1 cellular context compared by ENCODE assay signal in the genomic region with DNA sequence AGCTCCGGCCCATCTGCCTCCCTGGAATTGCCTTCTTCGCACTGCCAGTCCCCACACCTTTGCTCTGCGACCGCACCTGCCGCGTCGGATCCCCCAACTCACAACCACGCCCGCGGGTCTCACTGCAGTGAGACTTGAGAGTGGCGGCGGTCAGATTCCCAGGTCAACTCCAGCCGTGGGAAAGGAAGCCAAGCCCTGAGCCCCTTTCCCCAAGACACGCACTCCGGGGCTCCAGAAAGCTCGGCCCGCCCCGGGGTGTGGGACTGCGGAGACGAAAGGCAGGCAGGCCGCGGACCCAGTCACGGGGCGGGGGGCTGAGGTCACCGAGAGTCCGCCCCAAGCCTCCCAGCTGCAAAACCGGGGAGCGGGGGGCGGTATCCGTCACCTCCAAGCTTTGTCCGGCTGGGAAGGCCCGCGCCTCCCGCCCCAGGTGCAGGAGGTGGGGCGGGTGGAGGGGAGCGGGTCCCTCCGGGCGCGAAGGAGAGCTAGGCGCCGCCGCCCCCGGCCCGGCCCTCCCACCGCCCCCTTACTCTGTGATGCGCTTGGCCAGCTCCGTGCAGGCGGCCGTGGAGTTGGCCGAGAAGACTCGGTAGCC.
TF ChIP-seq lines count a peak whose summit lies in the region.

No MANE protein-coding gene starts in this region.

TF ChIP-seq in HepG2, 621 proteins besides CTCF, POLR2A, EP300 and RAD21 (continued from another document and continues in another):
- TF ChIP-seq KMT2B (CRISPR knock-in tag; IDR thresholded peaks at IDR 0.05): no peak
- TF ChIP-seq HMG20B (CRISPR knock-in tag; conservative IDR thresholded peaks at IDR 0.05): no peak
- TF ChIP-seq, protein P1, sequence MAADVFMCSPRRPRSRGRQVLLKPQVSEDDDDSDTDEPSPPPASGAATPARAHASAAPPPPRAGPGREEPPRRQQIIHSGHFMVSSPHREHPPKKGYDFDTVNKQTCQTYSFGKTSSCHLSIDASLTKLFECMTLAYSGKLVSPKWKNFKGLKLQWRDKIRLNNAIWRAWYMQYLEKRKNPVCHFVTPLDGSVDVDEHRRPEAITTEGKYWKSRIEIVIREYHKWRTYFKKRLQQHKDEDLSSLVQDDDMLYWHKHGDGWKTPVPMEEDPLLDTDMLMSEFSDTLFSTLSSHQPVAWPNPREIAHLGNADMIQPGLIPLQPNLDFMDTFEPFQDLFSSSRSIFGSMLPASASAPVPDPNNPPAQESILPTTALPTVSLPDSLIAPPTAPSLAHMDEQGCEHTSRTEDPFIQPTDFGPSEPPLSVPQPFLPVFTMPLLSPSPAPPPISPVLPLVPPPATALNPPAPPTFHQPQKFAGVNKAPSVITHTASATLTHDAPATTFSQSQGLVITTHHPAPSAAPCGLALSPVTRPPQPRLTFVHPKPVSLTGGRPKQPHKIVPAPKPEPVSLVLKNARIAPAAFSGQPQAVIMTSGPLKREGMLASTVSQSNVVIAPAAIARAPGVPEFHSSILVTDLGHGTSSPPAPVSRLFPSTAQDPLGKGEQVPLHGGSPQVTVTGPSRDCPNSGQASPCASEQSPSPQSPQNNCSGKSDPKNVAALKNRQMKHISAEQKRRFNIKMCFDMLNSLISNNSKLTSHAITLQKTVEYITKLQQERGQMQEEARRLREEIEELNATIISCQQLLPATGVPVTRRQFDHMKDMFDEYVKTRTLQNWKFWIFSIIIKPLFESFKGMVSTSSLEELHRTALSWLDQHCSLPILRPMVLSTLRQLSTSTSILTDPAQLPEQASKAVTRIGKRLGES (CRISPR knock-in tag; IDR thresholded peaks at IDR 0.05; ENCODE audit: borderline replicate concordance): no peak
- no peak; the same call in 1 of the 2 replicates for TF ChIP-seq SALL1 (CRISPR knock-in tag; IDR thresholded peaks at IDR 0.05)
- peak; percentile 8; the same call in 1 of the 2 replicates for TF ChIP-seq ZNF761 (CRISPR knock-in tag; conservative IDR thresholded peaks at IDR 0.05)
- TF ChIP-seq SKI (IDR thresholded peaks at IDR 0.05; ENCODE audit: partially characterized antibody): no peak
- 0 out of 2 replicates have a peak, but pooled peaks have one; percentile 59 for TF ChIP-seq ZNF33B (CRISPR knock-in tag; IDR thresholded peaks at IDR 0.05)
- TF ChIP-seq YY1 (IDR thresholded peaks at IDR 0.05; ENCODE audit: insufficient read depth, insufficient replicate concordance, low read depth, low read length): no peak
- TF ChIP-seq GABPB1 (CRISPR knock-in tag; IDR thresholded peaks at IDR 0.05): no peak
- TF ChIP-seq, protein P2, sequence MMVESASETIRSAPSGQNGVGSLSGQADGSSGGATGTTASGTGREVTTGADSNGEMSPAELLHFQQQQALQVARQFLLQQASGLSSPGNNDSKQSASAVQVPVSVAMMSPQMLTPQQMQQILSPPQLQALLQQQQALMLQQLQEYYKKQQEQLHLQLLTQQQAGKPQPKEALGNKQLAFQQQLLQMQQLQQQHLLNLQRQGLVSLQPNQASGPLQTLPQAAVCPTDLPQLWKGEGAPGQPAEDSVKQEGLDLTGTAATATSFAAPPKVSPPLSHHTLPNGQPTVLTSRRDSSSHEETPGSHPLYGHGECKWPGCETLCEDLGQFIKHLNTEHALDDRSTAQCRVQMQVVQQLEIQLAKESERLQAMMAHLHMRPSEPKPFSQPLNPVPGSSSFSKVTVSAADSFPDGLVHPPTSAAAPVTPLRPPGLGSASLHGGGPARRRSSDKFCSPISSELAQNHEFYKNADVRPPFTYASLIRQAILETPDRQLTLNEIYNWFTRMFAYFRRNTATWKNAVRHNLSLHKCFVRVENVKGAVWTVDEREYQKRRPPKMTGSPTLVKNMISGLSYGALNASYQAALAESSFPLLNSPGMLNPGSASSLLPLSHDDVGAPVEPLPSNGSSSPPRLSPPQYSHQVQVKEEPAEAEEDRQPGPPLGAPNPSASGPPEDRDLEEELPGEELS (CRISPR knock-in tag; IDR thresholded peaks at IDR 0.05): no peak
- no peak for TF ChIP-seq FOSL1 (CRISPR knock-in tag; IDR thresholded peaks at IDR 0.05; ENCODE audit: borderline replicate concordance)
- TF ChIP-seq MTA1 (CRISPR knock-in tag; IDR thresholded peaks at IDR 0.05; ENCODE audit: borderline replicate concordance): peak; percentile 33; the same call in 1 of the 2 replicates
- TF ChIP-seq, protein P3, sequence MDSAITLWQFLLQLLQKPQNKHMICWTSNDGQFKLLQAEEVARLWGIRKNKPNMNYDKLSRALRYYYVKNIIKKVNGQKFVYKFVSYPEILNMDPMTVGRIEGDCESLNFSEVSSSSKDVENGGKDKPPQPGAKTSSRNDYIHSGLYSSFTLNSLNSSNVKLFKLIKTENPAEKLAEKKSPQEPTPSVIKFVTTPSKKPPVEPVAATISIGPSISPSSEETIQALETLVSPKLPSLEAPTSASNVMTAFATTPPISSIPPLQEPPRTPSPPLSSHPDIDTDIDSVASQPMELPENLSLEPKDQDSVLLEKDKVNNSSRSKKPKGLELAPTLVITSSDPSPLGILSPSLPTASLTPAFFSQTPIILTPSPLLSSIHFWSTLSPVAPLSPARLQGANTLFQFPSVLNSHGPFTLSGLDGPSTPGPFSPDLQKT (CRISPR knock-in tag; IDR thresholded peaks at IDR 0.05; ENCODE audit: borderline replicate concordance): no peak
- TF ChIP-seq, protein P4, sequence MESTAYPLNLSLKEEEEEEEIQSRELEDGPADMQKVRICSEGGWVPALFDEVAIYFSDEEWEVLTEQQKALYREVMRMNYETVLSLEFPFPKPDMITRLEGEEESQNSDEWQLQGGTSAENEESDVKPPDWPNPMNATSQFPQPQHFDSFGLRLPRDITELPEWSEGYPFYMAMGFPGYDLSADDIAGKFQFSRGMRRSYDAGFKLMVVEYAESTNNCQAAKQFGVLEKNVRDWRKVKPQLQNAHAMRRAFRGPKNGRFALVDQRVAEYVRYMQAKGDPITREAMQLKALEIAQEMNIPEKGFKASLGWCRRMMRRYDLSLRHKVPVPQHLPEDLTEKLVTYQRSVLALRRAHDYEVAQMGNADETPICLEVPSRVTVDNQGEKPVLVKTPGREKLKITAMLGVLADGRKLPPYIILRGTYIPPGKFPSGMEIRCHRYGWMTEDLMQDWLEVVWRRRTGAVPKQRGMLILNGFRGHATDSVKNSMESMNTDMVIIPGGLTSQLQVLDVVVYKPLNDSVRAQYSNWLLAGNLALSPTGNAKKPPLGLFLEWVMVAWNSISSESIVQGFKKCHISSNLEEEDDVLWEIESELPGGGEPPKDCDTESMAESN (CRISPR knock-in tag; conservative IDR thresholded peaks at IDR 0.05): 0 out of 2 replicates have a peak, but pooled peaks have one; percentile 11
- TF ChIP-seq, protein P5, sequence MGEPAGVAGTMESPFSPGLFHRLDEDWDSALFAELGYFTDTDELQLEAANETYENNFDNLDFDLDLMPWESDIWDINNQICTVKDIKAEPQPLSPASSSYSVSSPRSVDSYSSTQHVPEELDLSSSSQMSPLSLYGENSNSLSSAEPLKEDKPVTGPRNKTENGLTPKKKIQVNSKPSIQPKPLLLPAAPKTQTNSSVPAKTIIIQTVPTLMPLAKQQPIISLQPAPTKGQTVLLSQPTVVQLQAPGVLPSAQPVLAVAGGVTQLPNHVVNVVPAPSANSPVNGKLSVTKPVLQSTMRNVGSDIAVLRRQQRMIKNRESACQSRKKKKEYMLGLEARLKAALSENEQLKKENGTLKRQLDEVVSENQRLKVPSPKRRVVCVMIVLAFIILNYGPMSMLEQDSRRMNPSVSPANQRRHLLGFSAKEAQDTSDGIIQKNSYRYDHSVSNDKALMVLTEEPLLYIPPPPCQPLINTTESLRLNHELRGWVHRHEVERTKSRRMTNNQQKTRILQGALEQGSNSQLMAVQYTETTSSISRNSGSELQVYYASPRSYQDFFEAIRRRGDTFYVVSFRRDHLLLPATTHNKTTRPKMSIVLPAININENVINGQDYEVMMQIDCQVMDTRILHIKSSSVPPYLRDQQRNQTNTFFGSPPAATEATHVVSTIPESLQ (CRISPR knock-in tag; conservative IDR thresholded peaks at IDR 0.05): no peak
- TF ChIP-seq, protein P6, sequence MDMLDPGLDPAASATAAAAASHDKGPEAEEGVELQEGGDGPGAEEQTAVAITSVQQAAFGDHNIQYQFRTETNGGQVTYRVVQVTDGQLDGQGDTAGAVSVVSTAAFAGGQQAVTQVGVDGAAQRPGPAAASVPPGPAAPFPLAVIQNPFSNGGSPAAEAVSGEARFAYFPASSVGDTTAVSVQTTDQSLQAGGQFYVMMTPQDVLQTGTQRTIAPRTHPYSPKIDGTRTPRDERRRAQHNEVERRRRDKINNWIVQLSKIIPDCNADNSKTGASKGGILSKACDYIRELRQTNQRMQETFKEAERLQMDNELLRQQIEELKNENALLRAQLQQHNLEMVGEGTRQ (IDR thresholded peaks at IDR 0.05; ENCODE audit: low read depth, low read length): no peak
- TF ChIP-seq, protein P6 (CRISPR knock-in tag; IDR thresholded peaks at IDR 0.05; ENCODE audit: borderline replicate concordance): no peak
- TF ChIP-seq, protein P7, sequence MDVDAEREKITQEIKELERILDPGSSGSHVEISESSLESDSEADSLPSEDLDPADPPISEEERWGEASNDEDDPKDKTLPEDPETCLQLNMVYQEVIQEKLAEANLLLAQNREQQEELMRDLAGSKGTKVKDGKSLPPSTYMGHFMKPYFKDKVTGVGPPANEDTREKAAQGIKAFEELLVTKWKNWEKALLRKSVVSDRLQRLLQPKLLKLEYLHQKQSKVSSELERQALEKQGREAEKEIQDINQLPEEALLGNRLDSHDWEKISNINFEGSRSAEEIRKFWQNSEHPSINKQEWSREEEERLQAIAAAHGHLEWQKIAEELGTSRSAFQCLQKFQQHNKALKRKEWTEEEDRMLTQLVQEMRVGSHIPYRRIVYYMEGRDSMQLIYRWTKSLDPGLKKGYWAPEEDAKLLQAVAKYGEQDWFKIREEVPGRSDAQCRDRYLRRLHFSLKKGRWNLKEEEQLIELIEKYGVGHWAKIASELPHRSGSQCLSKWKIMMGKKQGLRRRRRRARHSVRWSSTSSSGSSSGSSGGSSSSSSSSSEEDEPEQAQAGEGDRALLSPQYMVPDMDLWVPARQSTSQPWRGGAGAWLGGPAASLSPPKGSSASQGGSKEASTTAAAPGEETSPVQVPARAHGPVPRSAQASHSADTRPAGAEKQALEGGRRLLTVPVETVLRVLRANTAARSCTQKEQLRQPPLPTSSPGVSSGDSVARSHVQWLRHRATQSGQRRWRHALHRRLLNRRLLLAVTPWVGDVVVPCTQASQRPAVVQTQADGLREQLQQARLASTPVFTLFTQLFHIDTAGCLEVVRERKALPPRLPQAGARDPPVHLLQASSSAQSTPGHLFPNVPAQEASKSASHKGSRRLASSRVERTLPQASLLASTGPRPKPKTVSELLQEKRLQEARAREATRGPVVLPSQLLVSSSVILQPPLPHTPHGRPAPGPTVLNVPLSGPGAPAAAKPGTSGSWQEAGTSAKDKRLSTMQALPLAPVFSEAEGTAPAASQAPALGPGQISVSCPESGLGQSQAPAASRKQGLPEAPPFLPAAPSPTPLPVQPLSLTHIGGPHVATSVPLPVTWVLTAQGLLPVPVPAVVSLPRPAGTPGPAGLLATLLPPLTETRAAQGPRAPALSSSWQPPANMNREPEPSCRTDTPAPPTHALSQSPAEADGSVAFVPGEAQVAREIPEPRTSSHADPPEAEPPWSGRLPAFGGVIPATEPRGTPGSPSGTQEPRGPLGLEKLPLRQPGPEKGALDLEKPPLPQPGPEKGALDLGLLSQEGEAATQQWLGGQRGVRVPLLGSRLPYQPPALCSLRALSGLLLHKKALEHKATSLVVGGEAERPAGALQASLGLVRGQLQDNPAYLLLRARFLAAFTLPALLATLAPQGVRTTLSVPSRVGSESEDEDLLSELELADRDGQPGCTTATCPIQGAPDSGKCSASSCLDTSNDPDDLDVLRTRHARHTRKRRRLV (CRISPR knock-in tag; IDR thresholded peaks at IDR 0.05): peak; percentile 7; the same call in 1 of the 2 replicates
- TF ChIP-seq ZBTB42 (CRISPR knock-in tag; IDR thresholded peaks at IDR 0.05): no peak
- TF ChIP-seq, protein P8, sequence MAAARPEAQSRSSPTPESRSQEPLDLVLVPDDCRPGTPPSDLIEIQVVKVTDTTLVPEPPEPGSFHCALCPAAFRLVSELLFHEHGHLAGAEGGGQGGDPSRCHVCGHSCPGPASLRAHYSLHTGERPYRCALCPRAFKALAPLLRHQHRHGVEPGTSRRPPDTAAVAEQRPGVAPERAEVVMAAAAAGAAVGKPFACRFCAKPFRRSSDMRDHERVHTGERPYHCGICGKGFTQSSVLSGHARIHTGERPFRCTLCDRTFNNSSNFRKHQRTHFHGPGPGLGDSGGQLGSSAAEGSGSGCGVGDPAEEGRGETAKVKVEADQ (CRISPR knock-in tag; IDR thresholded peaks at IDR 0.05; ENCODE audit: borderline replicate concordance): no peak
- TF ChIP-seq PTBP1 (IDR thresholded peaks at IDR 0.05; ENCODE audit: low read depth, low read length, poor library complexity, severe bottlenecking): peak; percentile 74
- TF ChIP-seq, protein P9, sequence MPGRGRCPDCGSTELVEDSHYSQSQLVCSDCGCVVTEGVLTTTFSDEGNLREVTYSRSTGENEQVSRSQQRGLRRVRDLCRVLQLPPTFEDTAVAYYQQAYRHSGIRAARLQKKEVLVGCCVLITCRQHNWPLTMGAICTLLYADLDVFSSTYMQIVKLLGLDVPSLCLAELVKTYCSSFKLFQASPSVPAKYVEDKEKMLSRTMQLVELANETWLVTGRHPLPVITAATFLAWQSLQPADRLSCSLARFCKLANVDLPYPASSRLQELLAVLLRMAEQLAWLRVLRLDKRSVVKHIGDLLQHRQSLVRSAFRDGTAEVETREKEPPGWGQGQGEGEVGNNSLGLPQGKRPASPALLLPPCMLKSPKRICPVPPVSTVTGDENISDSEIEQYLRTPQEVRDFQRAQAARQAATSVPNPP (CRISPR knock-in tag; IDR thresholded peaks at IDR 0.05): no peak
- TF ChIP-seq REL (CRISPR knock-in tag; conservative IDR thresholded peaks at IDR 0.05): no peak
- TF ChIP-seq, protein P10, sequence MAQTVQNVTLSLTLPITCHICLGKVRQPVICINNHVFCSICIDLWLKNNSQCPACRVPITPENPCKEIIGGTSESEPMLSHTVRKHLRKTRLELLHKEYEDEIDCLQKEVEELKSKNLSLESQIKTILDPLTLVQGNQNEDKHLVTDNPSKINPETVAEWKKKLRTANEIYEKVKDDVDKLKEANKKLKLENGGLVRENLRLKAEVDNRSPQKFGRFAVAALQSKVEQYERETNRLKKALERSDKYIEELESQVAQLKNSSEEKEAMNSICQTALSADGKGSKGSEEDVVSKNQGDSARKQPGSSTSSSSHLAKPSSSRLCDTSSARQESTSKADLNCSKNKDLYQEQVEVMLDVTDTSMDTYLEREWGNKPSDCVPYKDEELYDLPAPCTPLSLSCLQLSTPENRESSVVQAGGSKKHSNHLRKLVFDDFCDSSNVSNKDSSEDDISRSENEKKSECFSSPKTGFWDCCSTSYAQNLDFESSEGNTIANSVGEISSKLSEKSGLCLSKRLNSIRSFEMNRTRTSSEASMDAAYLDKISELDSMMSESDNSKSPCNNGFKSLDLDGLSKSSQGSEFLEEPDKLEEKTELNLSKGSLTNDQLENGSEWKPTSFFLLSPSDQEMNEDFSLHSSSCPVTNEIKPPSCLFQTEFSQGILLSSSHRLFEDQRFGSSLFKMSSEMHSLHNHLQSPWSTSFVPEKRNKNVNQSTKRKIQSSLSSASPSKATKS (CRISPR knock-in tag; IDR thresholded peaks at IDR 0.05): no peak
- TF ChIP-seq, protein P11, sequence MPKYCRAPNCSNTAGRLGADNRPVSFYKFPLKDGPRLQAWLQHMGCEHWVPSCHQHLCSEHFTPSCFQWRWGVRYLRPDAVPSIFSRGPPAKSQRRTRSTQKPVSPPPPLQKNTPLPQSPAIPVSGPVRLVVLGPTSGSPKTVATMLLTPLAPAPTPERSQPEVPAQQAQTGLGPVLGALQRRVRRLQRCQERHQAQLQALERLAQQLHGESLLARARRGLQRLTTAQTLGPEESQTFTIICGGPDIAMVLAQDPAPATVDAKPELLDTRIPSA (CRISPR knock-in tag; IDR thresholded peaks at IDR 0.05; ENCODE audit: borderline replicate concordance): 0 out of 2 replicates have a peak, but pooled peaks have one; percentile 11
- peak; percentile 26; the same call in 1 of the 2 replicates for TF ChIP-seq REPIN1 (CRISPR knock-in tag; IDR thresholded peaks at IDR 0.05; ENCODE audit: borderline replicate concordance, low read depth)
